In genomic region chrX:120791013-120791643, GRCh38 we compare ENCODE assay signal across 10 cellular contexts.
A peak's percentile ranks its signal among the peaks of the same experiment; 100 is the strongest.
DNase-seq lines count a peak whose midpoint lies in the region; ATAC-seq and TF ChIP-seq lines count a peak whose summit lies in the region.
"Had no signal": no experiment of that assay in that cellular context is flagged by ENCODE, and none has a peak within 500 bp of the region (broad histone marks: within the 10 kb centered on the region; RNA-seq: fewer than 3 reads in every experiment).

No MANE protein-coding gene starts in this region.

- H3K9me3 Mint-ChIP-seq in activated CD4-positive, alpha-beta T cell treated with anti-CD3 and anti-CD28 coated beads, Interleukin-2, amount 10 ng/mL, durations not matched to agents 7 days and 5 days, result no peaks in the 10 kb centered on the region
- H3K9me3 Mint-ChIP-seq in activated T-helper 1 cell treated with anti-CD3 and anti-CD28 coated beads, Interleukin-12 subunit alpha, Interleukin-12 subunit beta, Interleukin-2, Interleukin-4 antibody, amounts not matched to agents 30 ng/mL and 10 ng/mL and 1 ng/mL, durations not matched to agents 14 hours and 24 hours and 36 hours, result no peaks in the 10 kb centered on the region
- H3K9me3 Mint-ChIP-seq: central memory CD8-positive, alpha-beta T cell had no signal

- no peak overlapping the region for H3K4me3 ChIP-seq in WERI-Rb-1 (ENCODE audit: low read depth, low read length)
- H3K4me3 ChIP-seq: BLaER1 had no signal

- CTCF ChIA-PET in activated CD4-positive, alpha-beta T cell treated with anti-CD3 and anti-CD28 coated beads, Interleukin-2, amount 10 ng/mL, durations not matched to agents 7 days and 5 days (lab: Charles Lee), result interaction anchor here (0.7 kb wide), 2 partner anchors 60 to 784 kb away, joined by 3 to 4 read pairs; no protein-coding TSS in a partner anchor

- DNase-seq in activated CD4-positive, alpha-beta T cell treated with anti-CD3 and anti-CD28 coated beads, Interleukin-2, amount 10 ng/mL, durations not matched to agents 7 days and 5 days, result no peak
- no peak for DNase-seq in activated CD4-positive, alpha-beta T cell treated with anti-CD3 and anti-CD28 coated beads, Interleukin-2, amount 50 U/mL, for 1 hour
- DNase-seq in activated T-helper 1 cell treated with anti-CD3 and anti-CD28 coated beads, Interleukin-12 subunit alpha, Interleukin-12 subunit beta, Interleukin-2, Interleukin-4 antibody, amounts not matched to agents 30 ng/mL and 10 ng/mL and 1 ng/mL, durations not matched to agents 14 hours and 24 hours and 36 hours (ENCODE audit: low spot score), result no peak
- DNase-seq in left ventricle myocardium superior (peak; percentile 36), ureter (ENCODE audit: low spot score) (peak; percentile 51), activated gamma-delta T cell treated with Interleukin-2 at 50 U/mL for 16 hours (no peak), WERI-Rb-1 (no peak)

- POLR2A ChIA-PET in activated CD4-positive, alpha-beta T cell treated with anti-CD3 and anti-CD28 coated beads, Interleukin-2, amount 10 ng/mL, durations not matched to agents 7 days and 5 days (lab: Charles Lee), result interaction anchor here (1.2 kb wide), 2 partner anchors 187 to 516 kb away, joined by 3 to 5 read pairs; partner anchors contain the start of gene MCTS1

- H3K4me1 Mint-ChIP-seq in activated CD4-positive, alpha-beta T cell treated with anti-CD3 and anti-CD28 coated beads, Interleukin-2, amount 10 ng/mL, durations not matched to agents 7 days and 5 days, result peaks cover 19% of the 10 kb centered on the region
- peaks cover 21% of the 10 kb centered on the region for H3K4me1 Mint-ChIP-seq in activated T-helper 1 cell treated with anti-CD3 and anti-CD28 coated beads, Interleukin-12 subunit alpha, Interleukin-12 subunit beta, Interleukin-2, Interleukin-4 antibody, amounts not matched to agents 30 ng/mL and 10 ng/mL and 1 ng/mL, durations not matched to agents 14 hours and 24 hours and 36 hours (ENCODE audit: low read depth)
- H3K4me1 Mint-ChIP-seq: central memory CD8-positive, alpha-beta T cell had no signal

- H3K27me3 ChIP-seq in WERI-Rb-1 (ENCODE audit: insufficient read depth, low read depth, severe bottlenecking), result peaks cover 24% of the 10 kb centered on the region
- H3K27me3 ChIP-seq: BLaER1 had no signal

- H3K9me3 ChIP-seq in WERI-Rb-1 (ENCODE audit: severe bottlenecking), result no peaks in the 10 kb centered on the region
- H3K9me3 ChIP-seq: BLaER1 had no signal

- H3K36me3 ChIP-seq in WERI-Rb-1, result no peaks in the 10 kb centered on the region
- H3K36me3 ChIP-seq: BLaER1 had no signal

- H3K27ac Mint-ChIP-seq in activated CD4-positive, alpha-beta T cell treated with anti-CD3 and anti-CD28 coated beads, Interleukin-2, amount 10 ng/mL, durations not matched to agents 7 days and 5 days, result peak overlapping the region; percentile 84
- H3K27ac Mint-ChIP-seq in activated T-helper 1 cell treated with anti-CD3 and anti-CD28 coated beads, Interleukin-12 subunit alpha, Interleukin-12 subunit beta, Interleukin-2, Interleukin-4 antibody, amounts not matched to agents 30 ng/mL and 10 ng/mL and 1 ng/mL, durations not matched to agents 14 hours and 24 hours and 36 hours, result peak overlapping the region; percentile 48

- no peak overlapping the region for H3K27ac ChIP-seq in WERI-Rb-1
- H3K27ac ChIP-seq: BLaER1 had no signal

- ATAC-seq in left ventricle myocardium superior (peak; percentile 81), GM18502 (IDR thresholded peaks at IDR 0.05; ENCODE audit: poor library complexity, unreplicated experiment) (no peak)

- TF ChIP-seq CTCF in WERI-Rb-1 (IDR thresholded peaks at IDR 0.05; ENCODE audit: low read depth, low read length), result no peak

- no peaks in the 10 kb centered on the region for H3K27me3 Mint-ChIP-seq in activated CD4-positive, alpha-beta T cell treated with anti-CD3 and anti-CD28 coated beads, Interleukin-2, amount 10 ng/mL, durations not matched to agents 7 days and 5 days
- no peaks in the 10 kb centered on the region for H3K27me3 Mint-ChIP-seq in activated T-helper 1 cell treated with anti-CD3 and anti-CD28 coated beads, Interleukin-12 subunit alpha, Interleukin-12 subunit beta, Interleukin-2, Interleukin-4 antibody, amounts not matched to agents 30 ng/mL and 10 ng/mL and 1 ng/mL, durations not matched to agents 14 hours and 24 hours and 36 hours (ENCODE audit: insufficient read depth)
- H3K27me3 Mint-ChIP-seq: central memory CD8-positive, alpha-beta T cell had no signal

- intact Hi-C loops in activated T-helper 1 cell treated with anti-CD3 and anti-CD28 coated beads, Interleukin-12 subunit alpha, Interleukin-12 subunit beta, Interleukin-2, Interleukin-4 antibody, amounts not matched to agents 30 ng/mL and 10 ng/mL and 1 ng/mL, durations not matched to agents 14 hours and 24 hours and 36 hours (cut with micrococcal nuclease), result loop anchor here (1.0 to 10.0 kb wide), 3 partner anchors 66 to 714 kb away; no protein-coding TSS in a partner anchor
- intact Hi-C loops in left ventricle myocardium superior (cut with micrococcal nuclease), result loop anchor here (10.0 kb wide), 1 partner anchor 784 kb away; no protein-coding TSS in a partner anchor

- no peak overlapping the region for H3K4me3 Mint-ChIP-seq in activated CD4-positive, alpha-beta T cell treated with anti-CD3 and anti-CD28 coated beads, Interleukin-2, amount 10 ng/mL, durations not matched to agents 7 days and 5 days
- H3K4me3 Mint-ChIP-seq in activated T-helper 1 cell treated with anti-CD3 and anti-CD28 coated beads, Interleukin-12 subunit alpha, Interleukin-12 subunit beta, Interleukin-2, Interleukin-4 antibody, amounts not matched to agents 30 ng/mL and 10 ng/mL and 1 ng/mL, durations not matched to agents 14 hours and 24 hours and 36 hours, result peak overlapping the region; percentile 25
- H3K4me3 Mint-ChIP-seq: central memory CD8-positive, alpha-beta T cell had no signal

- H3K36me3 Mint-ChIP-seq in activated CD4-positive, alpha-beta T cell treated with anti-CD3 and anti-CD28 coated beads, Interleukin-2, amount 10 ng/mL, durations not matched to agents 7 days and 5 days (ENCODE audit: low read depth), result no peaks in the 10 kb centered on the region
- H3K36me3 Mint-ChIP-seq in activated T-helper 1 cell treated with anti-CD3 and anti-CD28 coated beads, Interleukin-12 subunit alpha, Interleukin-12 subunit beta, Interleukin-2, Interleukin-4 antibody, amounts not matched to agents 30 ng/mL and 10 ng/mL and 1 ng/mL, durations not matched to agents 14 hours and 24 hours and 36 hours (ENCODE audit: low read depth), result no peaks in the 10 kb centered on the region

Comparison
In these comparisons a context has a peak if more than half of its experiments do, and no peak if none do; other contexts are left out.
1. DNase-seq: peak in left ventricle myocardium superior (single experiment) and ureter (single experiment); none in activated CD4-positive, alpha-beta T cell treated with anti-CD3 and anti-CD28 coated beads, Interleukin-2, amount 10 ng/mL, durations not matched to agents 7 days and 5 days (single experiment), activated CD4-positive, alpha-beta T cell treated with anti-CD3 and anti-CD28 coated beads, Interleukin-2, amount 50 U/mL, for 1 hour (single experiment), activated T-helper 1 cell treated with anti-CD3 and anti-CD28 coated beads, Interleukin-12 subunit alpha, Interleukin-12 subunit beta, Interleukin-2, Interleukin-4 antibody, amounts not matched to agents 30 ng/mL and 10 ng/mL and 1 ng/mL, durations not matched to agents 14 hours and 24 hours and 36 hours (single experiment), activated gamma-delta T cell treated with Interleukin-2 at 50 U/mL for 16 hours (single experiment) and WERI-Rb-1 (single experiment).